In genomic region chrX:111284615-111285294, GRCh38 we compare ENCODE assay signal across 1 cellular context.
TF ChIP-seq lines count a peak whose summit lies in the region.

No MANE protein-coding gene starts in this region.

TF ChIP-seq in HepG2, 621 proteins besides CTCF, POLR2A, EP300 and RAD21 (continued from another document and continues in another):
- TF ChIP-seq GMEB1 (CRISPR knock-in tag; IDR thresholded peaks at IDR 0.05; ENCODE audit: borderline replicate concordance) = no peak
- no peak for TF ChIP-seq E2F5 (CRISPR knock-in tag; conservative IDR thresholded peaks at IDR 0.05)
- TF ChIP-seq, protein P1, sequence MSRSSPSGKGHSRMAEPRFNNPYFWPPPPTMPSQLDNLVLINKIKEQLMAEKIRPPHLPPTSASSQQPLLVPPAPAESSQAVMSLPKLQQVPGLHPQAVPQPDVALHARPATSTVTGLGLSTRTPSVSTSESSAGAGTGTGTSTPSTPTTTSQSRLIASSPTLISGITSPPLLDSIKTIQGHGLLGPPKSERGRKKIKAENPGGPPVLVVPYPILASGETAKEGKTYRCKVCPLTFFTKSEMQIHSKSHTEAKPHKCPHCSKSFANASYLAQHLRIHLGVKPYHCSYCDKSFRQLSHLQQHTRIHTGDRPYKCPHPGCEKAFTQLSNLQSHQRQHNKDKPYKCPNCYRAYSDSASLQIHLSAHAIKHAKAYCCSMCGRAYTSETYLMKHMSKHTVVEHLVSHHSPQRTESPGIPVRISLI (CRISPR knock-in tag; IDR thresholded peaks at IDR 0.05; ENCODE audit: borderline replicate concordance) = peak; percentile 78; the same call in 1 of the 2 replicates
- TF ChIP-seq RBM22 (optimal IDR thresholded peaks at IDR 0.05; ENCODE audit: low read length) = no peak
- TF ChIP-seq GATAD1 (CRISPR knock-in tag; IDR thresholded peaks at IDR 0.05) = no peak
- no peak for TF ChIP-seq AGO1 (IDR thresholded peaks at IDR 0.05; ENCODE audit: low read depth, low read length, poor library complexity, severe bottlenecking)
- TF ChIP-seq ZNF354B (CRISPR knock-in tag; IDR thresholded peaks at IDR 0.05) = no peak
- TF ChIP-seq SNAPC2 (CRISPR knock-in tag; IDR thresholded peaks at IDR 0.05) = no peak
- no peak for TF ChIP-seq ZNF407 (CRISPR knock-in tag; IDR thresholded peaks at IDR 0.05; ENCODE audit: not compliant biosample characterization)
- TF ChIP-seq ZSCAN25 (CRISPR knock-in tag; IDR thresholded peaks at IDR 0.05) = no peak
- TF ChIP-seq HNF1B (CRISPR knock-in tag; IDR thresholded peaks at IDR 0.05) = peak; percentile 52; the same call in 1 of the 2 replicates
- peak; percentile 38; the same call in 1 of the 2 replicates for TF ChIP-seq ARID5B (CRISPR knock-in tag; IDR thresholded peaks at IDR 0.05)
- no peak for TF ChIP-seq ZBTB3 (CRISPR knock-in tag; IDR thresholded peaks at IDR 0.05; ENCODE audit: borderline replicate concordance, low read depth)
- TF ChIP-seq, protein P2, sequence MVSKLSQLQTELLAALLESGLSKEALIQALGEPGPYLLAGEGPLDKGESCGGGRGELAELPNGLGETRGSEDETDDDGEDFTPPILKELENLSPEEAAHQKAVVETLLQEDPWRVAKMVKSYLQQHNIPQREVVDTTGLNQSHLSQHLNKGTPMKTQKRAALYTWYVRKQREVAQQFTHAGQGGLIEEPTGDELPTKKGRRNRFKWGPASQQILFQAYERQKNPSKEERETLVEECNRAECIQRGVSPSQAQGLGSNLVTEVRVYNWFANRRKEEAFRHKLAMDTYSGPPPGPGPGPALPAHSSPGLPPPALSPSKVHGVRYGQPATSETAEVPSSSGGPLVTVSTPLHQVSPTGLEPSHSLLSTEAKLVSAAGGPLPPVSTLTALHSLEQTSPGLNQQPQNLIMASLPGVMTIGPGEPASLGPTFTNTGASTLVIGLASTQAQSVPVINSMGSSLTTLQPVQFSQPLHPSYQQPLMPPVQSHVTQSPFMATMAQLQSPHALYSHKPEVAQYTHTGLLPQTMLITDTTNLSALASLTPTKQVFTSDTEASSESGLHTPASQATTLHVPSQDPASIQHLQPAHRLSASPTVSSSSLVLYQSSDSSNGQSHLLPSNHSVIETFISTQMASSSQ (IDR thresholded peaks at IDR 0.05; ENCODE audit: low read depth) = peak; percentile 69
- TF ChIP-seq, protein P2 (CRISPR knock-in tag; IDR thresholded peaks at IDR 0.05; ENCODE audit: borderline replicate concordance) = peak; percentile 64; the same call in 1 of the 2 replicates
- no peak for TF ChIP-seq ZNF749 (CRISPR knock-in tag; IDR thresholded peaks at IDR 0.05; ENCODE audit: borderline replicate concordance)
- peak; percentile 30; the same call in 1 of the 2 replicates for TF ChIP-seq TBX2 (CRISPR knock-in tag; IDR thresholded peaks at IDR 0.05; ENCODE audit: borderline replicate concordance)
- no peak for TF ChIP-seq SPEN (CRISPR knock-in tag; IDR thresholded peaks at IDR 0.05; ENCODE audit: low read depth)
- no peak for TF ChIP-seq ZNF468 (CRISPR knock-in tag; IDR thresholded peaks at IDR 0.05)
- TF ChIP-seq ZNF567 (CRISPR knock-in tag; IDR thresholded peaks at IDR 0.05; ENCODE audit: borderline replicate concordance) = no peak
- TF ChIP-seq, protein P3, sequence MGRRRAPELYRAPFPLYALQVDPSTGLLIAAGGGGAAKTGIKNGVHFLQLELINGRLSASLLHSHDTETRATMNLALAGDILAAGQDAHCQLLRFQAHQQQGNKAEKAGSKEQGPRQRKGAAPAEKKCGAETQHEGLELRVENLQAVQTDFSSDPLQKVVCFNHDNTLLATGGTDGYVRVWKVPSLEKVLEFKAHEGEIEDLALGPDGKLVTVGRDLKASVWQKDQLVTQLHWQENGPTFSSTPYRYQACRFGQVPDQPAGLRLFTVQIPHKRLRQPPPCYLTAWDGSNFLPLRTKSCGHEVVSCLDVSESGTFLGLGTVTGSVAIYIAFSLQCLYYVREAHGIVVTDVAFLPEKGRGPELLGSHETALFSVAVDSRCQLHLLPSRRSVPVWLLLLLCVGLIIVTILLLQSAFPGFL (CRISPR knock-in tag; IDR thresholded peaks at IDR 0.05) = no peak
- TF ChIP-seq ZFP36L2 (CRISPR knock-in tag; IDR thresholded peaks at IDR 0.05) = no peak
- TF ChIP-seq SMARCE1 (IDR thresholded peaks at IDR 0.05; ENCODE audit: borderline replicate concordance) = no peak
- TF ChIP-seq, protein P4, sequence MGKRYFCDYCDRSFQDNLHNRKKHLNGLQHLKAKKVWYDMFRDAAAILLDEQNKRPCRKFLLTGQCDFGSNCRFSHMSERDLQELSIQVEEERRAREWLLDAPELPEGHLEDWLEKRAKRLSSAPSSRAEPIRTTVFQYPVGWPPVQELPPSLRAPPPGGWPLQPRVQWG (CRISPR knock-in tag; IDR thresholded peaks at IDR 0.05; ENCODE audit: borderline replicate concordance, low read depth) = no peak
- TF ChIP-seq FOXP4 (CRISPR knock-in tag; IDR thresholded peaks at IDR 0.05) = 0 out of 2 replicates have a peak, but pooled peaks have one; percentile 33
- peak; percentile 57; the same call in 1 of the 2 replicates for TF ChIP-seq GATAD2A (CRISPR knock-in tag; IDR thresholded peaks at IDR 0.05)
